ENCODE assay signal across 10 cellular contexts in genomic region chr5:81631124-81631523, GRCh38.
A peak's percentile ranks its signal among the peaks of the same experiment; 100 is the strongest.
DNase-seq lines count a peak whose midpoint lies in the region; ATAC-seq and TF ChIP-seq lines count a peak whose summit lies in the region.
"Had no signal": no experiment of that assay in that cellular context is flagged by ENCODE, and none has a peak within 500 bp of the region (broad histone marks: within the 10 kb centered on the region; RNA-seq: fewer than 3 reads in every experiment).

No MANE protein-coding gene starts in this region.

- H3K27me3 ChIP-seq in SJCRH30, result no peaks in the 10 kb centered on the region
- H3K27me3 ChIP-seq in hepatocyte, result no peaks in the 10 kb centered on the region
- H3K27me3 ChIP-seq in sigmoid colon, result no peaks in the 10 kb centered on the region
- H3K27me3 ChIP-seq: ovary had no signal

- H3K4me3 ChIP-seq in SJCRH30, result no peak overlapping the region
- H3K4me3 ChIP-seq in hepatocyte, result no peak overlapping the region
- no peak overlapping the region for H3K4me3 ChIP-seq in sigmoid colon
- H3K4me3 ChIP-seq: ovary had no signal

- H4K20me1 ChIP-seq in hepatocyte (ENCODE audit: insufficient read depth, poor library complexity, severe bottlenecking), result no peaks in the 10 kb centered on the region

- H3K9me3 ChIP-seq in SJCRH30 (replicated peaks), result no peaks in the 10 kb centered on the region
- H3K9me3 ChIP-seq in hepatocyte (ENCODE audit: low read depth), result no peaks in the 10 kb centered on the region
- no peaks in the 10 kb centered on the region for H3K9me3 ChIP-seq in sigmoid colon
- H3K9me3 ChIP-seq: ovary had no signal

- peaks cover 35% of the 10 kb centered on the region for H3K4me1 ChIP-seq in SJCRH30
- no peaks in the 10 kb centered on the region for H3K4me1 ChIP-seq in hepatocyte (ENCODE audit: insufficient read depth)
- peaks cover 0 to 13% (median 10%) of the 10 kb centered on the region in 4 donors for H3K4me1 ChIP-seq in sigmoid colon

- H3K9me2 ChIP-seq in hepatocyte (replicated peaks; ENCODE audit: insufficient read depth), result no peaks in the 10 kb centered on the region

- WGBS in hepatocyte (ENCODE audit: low lambda C conversion rate, missing lambda C conversion rate), result 95% methylated on average over 7 of the region's 7 CpGs
- 43 to 84% methylated on average over 7 of the region's 7 CpGs for WGBS in sigmoid colon, 2 donors

- TF ChIP-seq CTCF in hepatocyte (IDR thresholded peaks at IDR 0.05; ENCODE audit: poor library complexity), result no peak
- TF ChIP-seq CTCF in sigmoid colon (IDR thresholded peaks at IDR 0.05), result no peak

- H3K4me2 ChIP-seq in hepatocyte, result no peak overlapping the region

- DNase-seq in NCI-H2107 treated with DMSO at 0.1 percent for 48 hours (lab: John Stamatoyannopoulos, UW; ENCODE audit: unreplicated experiment) (peak; percentile 16), NCI-H2107 (lab: John Stamatoyannopoulos, UW) (no peak), SJCRH30 (peak; percentile 80 to 88), hepatocyte (ENCODE audit: low spot score) (no peak), sigmoid colon (no peak)
- peak; percentile 2 for DNase-seq in stimulated activated CD8-positive, alpha-beta memory T cell treated with anti-CD3 and anti-CD28 coated beads, Interleukin-12 subunit alpha, Interleukin-12 subunit beta, amount 100 ng/mL, for 24 hours (ENCODE audit: extremely low read depth)
- DNase-seq: ovary had no signal

- H3K36me3 ChIP-seq in SJCRH30 (no peaks in the 10 kb centered on the region), hepatocyte (replicated peaks; ENCODE audit: insufficient read depth, low read depth) (no peaks in the 10 kb centered on the region), sigmoid colon (peaks cover 0 to 21% (median 0%) of the 10 kb centered on the region in 4 donors)
- H3K36me3 ChIP-seq: ovary had no signal

- no peak for TF ChIP-seq EP300 in sigmoid colon (IDR thresholded peaks at IDR 0.05)

- peak overlapping the region; percentile 38 for H3K27ac ChIP-seq in SJCRH30
- H3K27ac ChIP-seq in hepatocyte, result no peak overlapping the region
- H3K27ac ChIP-seq in sigmoid colon, result no peak overlapping the region
- H3K27ac ChIP-seq: 22Rv1, ovary had no signal

- intact Hi-C loops in sigmoid colon (cut with DNase I), result no loop called here

- H2AFZ ChIP-seq in hepatocyte, result no peak overlapping the region

- no peak for TF ChIP-seq POLR2A in sigmoid colon (IDR thresholded peaks at IDR 0.05)

- ATAC-seq in HG02678 (IDR thresholded peaks at IDR 0.05; ENCODE audit: unreplicated experiment) (peak; percentile 89), HG03469 (IDR thresholded peaks at IDR 0.05; ENCODE audit: unreplicated experiment) (no peak)

- no peaks in the 10 kb centered on the region for H3K79me2 ChIP-seq in hepatocyte

Comparison
In these comparisons a context has a peak if more than half of its experiments do, and no peak if none do; other contexts are left out.
1. DNase-seq: peak in NCI-H2107 treated with DMSO at 0.1 percent for 48 hours (single experiment), SJCRH30 (2 of 2) and stimulated activated CD8-positive, alpha-beta memory T cell treated with anti-CD3 and anti-CD28 coated beads, Interleukin-12 subunit alpha, Interleukin-12 subunit beta, amount 100 ng/mL, for 24 hours (single experiment); none in NCI-H2107 (single experiment), hepatocyte (single experiment) and sigmoid colon (single experiment).